8 cellular contexts compared by ENCODE assay signal in the genomic region with DNA sequence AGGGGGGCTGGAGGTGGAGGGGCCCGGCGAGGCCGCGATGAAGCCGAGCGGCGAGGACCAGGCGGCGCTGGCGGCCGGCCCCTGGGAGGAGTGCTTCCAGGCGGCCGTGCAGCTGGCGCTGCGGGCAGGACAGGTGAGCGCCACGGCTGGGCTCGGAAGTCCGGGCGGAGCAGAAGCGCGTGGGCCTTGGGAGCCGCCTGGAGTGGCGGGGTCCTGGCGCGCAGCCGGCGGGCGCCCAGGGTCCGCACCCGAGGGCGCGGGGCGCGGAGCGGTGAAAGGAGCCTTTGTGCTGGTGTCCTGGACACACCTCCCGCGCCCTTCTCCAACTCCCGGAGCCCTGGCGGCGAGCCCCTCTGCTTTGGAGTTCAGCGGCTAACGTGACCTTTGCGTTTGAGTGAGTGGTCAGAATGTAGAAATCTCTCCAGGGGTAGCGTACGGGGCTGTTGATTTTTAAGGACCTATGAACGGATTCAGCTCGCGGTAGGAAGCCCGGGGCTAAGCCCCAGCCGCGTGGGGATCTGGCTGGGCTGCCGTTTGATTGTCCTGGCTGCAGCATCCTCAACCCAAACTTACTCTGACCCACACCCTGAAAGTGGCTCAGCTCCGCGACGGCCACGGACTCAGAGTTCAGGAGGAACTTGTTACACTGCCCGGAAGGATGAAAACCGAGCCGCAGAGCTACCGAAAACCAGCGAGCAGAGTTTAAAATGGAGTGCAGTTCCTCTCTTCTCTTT. TPM values are rescaled to one million over a fixed set of nuclear protein-coding genes. Genes with fewer than 3 reads are reported as not detected.
A peak's percentile ranks its signal among the peaks of the same experiment; 100 is the strongest.
DNase-seq lines count a peak whose midpoint lies in the region; ATAC-seq and TF ChIP-seq lines count a peak whose summit lies in the region.

No MANE protein-coding gene starts in this region.

- H3K27ac ChIP-seq in BLaER1 (peak overlapping the region; percentile 85), SK-N-MC (no peak overlapping the region), right lobe of liver (peak overlapping the region; percentile 57 to 84 (median 84))

- 0% methylated on average over 20 of the region's 62 CpGs for WGBS in right lobe of liver (ENCODE audit: insufficient coverage, low coverage, low lambda C conversion rate, missing lambda C conversion rate)

- no peak for TF ChIP-seq POLR2A in right lobe of liver (IDR thresholded peaks at IDR 0.05)

- H3K9me3 ChIP-seq in BLaER1: no peaks in the 10 kb centered on the region
- no peaks in the 10 kb centered on the region for H3K9me3 ChIP-seq in SK-N-MC (ENCODE audit: low read depth, low read length)
- H3K9me3 ChIP-seq in right lobe of liver: no peaks in the 10 kb centered on the region

- intact Hi-C loops in right lobe of liver (cut with DNase I): no loop called here

- no peak for DNase-seq in SK-N-MC (ENCODE audit: low read depth, low spot score)
- no peak for DNase-seq in chondrocyte (ENCODE audit: low spot score)
- DNase-seq in right lobe of liver: peak; percentile 62 to 82 (median 77)
- no peak for DNase-seq in A172 (ENCODE audit: low spot score)

- no peaks in the 10 kb centered on the region for H3K9me3 Mint-ChIP-seq in chondrocyte (ENCODE audit: low read depth)
- H3K9me3 Mint-ChIP-seq in stimulated activated memory B cell treated with anti-CD40 and anti-IgM and Interleukin-4, amounts not matched to agents 10 μg/mL and 1 μg/mL and 100 μg/mL, for 72 hours: no peaks in the 10 kb centered on the region

- H4K20me1 ChIP-seq in BLaER1: 0 out of 2 replicates have a peak, but pooled peaks cover 9% of the 10 kb centered on the region

- H3K27me3 ChIP-seq in BLaER1 (no peaks in the 10 kb centered on the region; the same call in 1 of the 2 replicates), right lobe of liver (no peaks in the 10 kb centered on the region)

- H3K4me2 ChIP-seq in BLaER1: peak overlapping the region; percentile 84

- H3K27me3 Mint-ChIP-seq in chondrocyte (ENCODE audit: low read depth): no peaks in the 10 kb centered on the region
- no peaks in the 10 kb centered on the region for H3K27me3 Mint-ChIP-seq in stimulated activated memory B cell treated with anti-CD40 and anti-IgM and Interleukin-4, amounts not matched to agents 10 μg/mL and 1 μg/mL and 100 μg/mL, for 72 hours

- H3K9ac ChIP-seq in BLaER1 (peak overlapping the region; percentile 83), SK-N-MC (ENCODE audit: insufficient read length) (peak overlapping the region; percentile 57)

- H3K4me1 ChIP-seq in BLaER1 (peaks cover 49% of the 10 kb centered on the region), right lobe of liver (peaks cover 0 to 28% (median 13%) of the 10 kb centered on the region in 4 donors)

- TF ChIP-seq CTCF in chondrocyte (IDR thresholded peaks at IDR 0.05): peak; percentile 20
- TF ChIP-seq CTCF in right lobe of liver (IDR thresholded peaks at IDR 0.05): no peak

- peak overlapping the region; percentile 97 for H3K4me3 ChIP-seq in BLaER1
- peak overlapping the region; percentile 91 for H3K4me3 ChIP-seq in SK-N-MC
- H3K4me3 ChIP-seq in right lobe of liver: peak overlapping the region; percentile 77 to 90 (median 89)

- peak; percentile 30 for ATAC-seq in GM19324 (IDR thresholded peaks at IDR 0.05; ENCODE audit: low FRiP score, unreplicated experiment)
- peak; percentile 19 for ATAC-seq in HG03342 (IDR thresholded peaks at IDR 0.05; ENCODE audit: unreplicated experiment)
- peak in 2 of 4 donors; percentile 5 to 16 for ATAC-seq in right lobe of liver
- peak; percentile 40 for ATAC-seq in stimulated activated memory B cell treated with anti-CD40 and anti-IgM and Interleukin-4, amounts not matched to agents 10 μg/mL and 1 μg/mL and 100 μg/mL, for 72 hours

- H3K4me1 Mint-ChIP-seq in chondrocyte (ENCODE audit: low read depth): peaks cover 25% of the 10 kb centered on the region
- peaks cover 17% of the 10 kb centered on the region for H3K4me1 Mint-ChIP-seq in stimulated activated memory B cell treated with anti-CD40 and anti-IgM and Interleukin-4, amounts not matched to agents 10 μg/mL and 1 μg/mL and 100 μg/mL, for 72 hours

- peak overlapping the region; percentile 80 for H3K4me3 Mint-ChIP-seq in chondrocyte (ENCODE audit: unreplicated experiment)
- peak overlapping the region; percentile 88 for H3K4me3 Mint-ChIP-seq in stimulated activated memory B cell treated with anti-CD40 and anti-IgM and Interleukin-4, amounts not matched to agents 10 μg/mL and 1 μg/mL and 100 μg/mL, for 72 hours

- peak overlapping the region; percentile 30 for H3K27ac Mint-ChIP-seq in chondrocyte (ENCODE audit: unreplicated experiment)
- H3K27ac Mint-ChIP-seq in stimulated activated memory B cell treated with anti-CD40 and anti-IgM and Interleukin-4, amounts not matched to agents 10 μg/mL and 1 μg/mL and 100 μg/mL, for 72 hours: peak overlapping the region; percentile 39

- H3K36me3 ChIP-seq in BLaER1: peaks cover under 1% of the 10 kb centered on the region; the same call in 1 of the 2 replicates
- no peaks in the 10 kb centered on the region for H3K36me3 ChIP-seq in SK-N-MC (ENCODE audit: insufficient read depth, low read length)
- H3K36me3 ChIP-seq in right lobe of liver: no peaks in the 10 kb centered on the region

- no peaks in the 10 kb centered on the region for H3K36me3 Mint-ChIP-seq in chondrocyte (ENCODE audit: low read depth)
- no peaks in the 10 kb centered on the region for H3K36me3 Mint-ChIP-seq in stimulated activated memory B cell treated with anti-CD40 and anti-IgM and Interleukin-4, amounts not matched to agents 10 μg/mL and 1 μg/mL and 100 μg/mL, for 72 hours

RNA-seq across cellular contexts. Expression of a gene that starts 0.5 kb away (rescaled TPM):
- total RNA-seq in chondrocyte (10.8 to 25.1 TPM (median 10.9 TPM) in 3 replicates), right lobe of liver (10 to 100 TPM; 32.3 to 51.1 (median 45.7) TPM)
- total RNA-seq in A172 (2014; rRNA removed; shearing (Covaris generic)): 12.9 and 17.6 TPM in 2 replicates

Comparison
In these comparisons a context has a peak if more than half of its experiments do, and no peak if none do; other contexts are left out.
1. DNase-seq: peak in right lobe of liver (3 of 3); none in SK-N-MC (single experiment), chondrocyte (single experiment) and A172 (single experiment).
2. Peak in every context shown above with its lines, with median percentiles within 50 percentile points of each other: H3K4me3 ChIP-seq.